In genomic region chr5:130280528-130281217, GRCh38 we compare ENCODE assay signal across 19 cellular contexts.
DNase-seq lines count a peak whose midpoint lies in the region; ATAC-seq and TF ChIP-seq lines count a peak whose summit lies in the region.
"Had no signal": no experiment of that assay in that cellular context is flagged by ENCODE, and none has a peak within 500 bp of the region (broad histone marks: within the 10 kb centered on the region; RNA-seq: fewer than 3 reads in every experiment).

No MANE protein-coding gene starts in this region.

- DNase-seq in RWPE2 (ENCODE audit: low spot score) (no peak), body of pancreas (peak; percentile 26 to 55 (median 43)), fibroblast of peridontal ligament (ENCODE audit: extremely low read depth) (peak; percentile 18), tibial artery (no peak), foreskin keratinocyte (no peak), NAMALWA (ENCODE audit: low spot score) (no peak)
- DNase-seq in stimulated activated CD4-positive, alpha-beta T cell treated with anti-CD3 and anti-CD28 coated beads, Interleukin-2, amount 100 ng/mL, for 24 hours = no peak
- DNase-seq: 8988T; ACHN; BE2C; C1 segment of cervical spinal cord; CD4-positive, alpha-beta memory T cell; CD4-positive, CD25-positive, alpha-beta regulatory T cell; CD8-positive, alpha-beta memory T cell; COR-L47; DMS79 treated with DMSO at 0.1 percent for 48 hours; GF-D8 had no signal

- H3K27me3 ChIP-seq in RWPE2 (ENCODE audit: insufficient read depth, poor library complexity, severe bottlenecking) (no peaks in the 10 kb centered on the region), body of pancreas (no peaks in the 10 kb centered on the region), tibial artery (no peaks in the 10 kb centered on the region), foreskin keratinocyte (no peaks in the 10 kb centered on the region)
- H3K27me3 ChIP-seq: BE2C, BLaER1 had no signal

- TF ChIP-seq CTCF in RWPE2 (IDR thresholded peaks at IDR 0.05; ENCODE audit: poor library complexity, severe bottlenecking) = no peak
- TF ChIP-seq CTCF in body of pancreas (IDR thresholded peaks at IDR 0.05) = no peak
- TF ChIP-seq CTCF in tibial artery (IDR thresholded peaks at IDR 0.05) = no peak
- TF ChIP-seq CTCF in foreskin keratinocyte (conservative IDR thresholded peaks at IDR 0.05) = no peak

- ATAC-seq in RWPE2 (ENCODE audit: low read depth) = no peak
- peak; percentile 91 for ATAC-seq in body of pancreas
- no peak for ATAC-seq in GM21786 (IDR thresholded peaks at IDR 0.05; ENCODE audit: unreplicated experiment)
- no peak for ATAC-seq in foreskin keratinocyte

- intact Hi-C loops in body of pancreas (cut with DNase I) = no loop called here
- intact Hi-C loops in tibial artery (cut with DNase I; ENCODE audit: low total_unique reads) = no loop called here

- H3K27ac ChIP-seq in RWPE2 (ENCODE audit: poor library complexity, severe bottlenecking) (peak overlapping the region; percentile 61), body of pancreas (peak overlapping the region in 2 of 4 donors; percentile 41 to 47), tibial artery (peak overlapping the region; percentile 63 to 64), foreskin keratinocyte (no peak overlapping the region)
- H3K27ac ChIP-seq: BLaER1 had no signal

- H3K9me3 ChIP-seq in RWPE2 (ENCODE audit: severe bottlenecking) (no peaks in the 10 kb centered on the region), body of pancreas (no peaks in the 10 kb centered on the region), tibial artery (no peaks in the 10 kb centered on the region)
- H3K9me3 ChIP-seq: BE2C, BLaER1 had no signal

- WGBS in body of pancreas, 2 donors = 46 to 51% methylated on average over 8 of the region's 8 CpGs

- H3K36me3 ChIP-seq in RWPE2 (ENCODE audit: low read depth) = no peaks in the 10 kb centered on the region
- no peaks in the 10 kb centered on the region for H3K36me3 ChIP-seq in body of pancreas (replicated peaks in 1 of 2; ENCODE audit: insufficient read depth in 1 of 2, low read depth in 2 of 2)
- H3K36me3 ChIP-seq in tibial artery = no peaks in the 10 kb centered on the region
- H3K36me3 ChIP-seq: BE2C, BLaER1 had no signal

- H3K4me1 ChIP-seq in RWPE2 (ENCODE audit: insufficient read depth, poor library complexity, severe bottlenecking) (peaks cover 11% of the 10 kb centered on the region), body of pancreas (peaks cover 12% of the 10 kb centered on the region), tibial artery (peaks cover 0 to 45% (median 16%) of the 10 kb centered on the region in 4 donors), foreskin keratinocyte (no peaks in the 10 kb centered on the region)
- H3K4me1 ChIP-seq: BE2C, BLaER1 had no signal

- H3K4me3 ChIP-seq in RWPE2 (ENCODE audit: severe bottlenecking) (no peak overlapping the region), body of pancreas (no peak overlapping the region), tibial artery (no peak overlapping the region)
- H3K4me3 ChIP-seq: BLaER1 had no signal

- TF ChIP-seq POLR2A in body of pancreas (IDR thresholded peaks at IDR 0.05) = no peak

Comparison
In these comparisons a context has a peak if more than half of its experiments do, and no peak if none do; other contexts are left out.
1. DNase-seq: peak in body of pancreas (4 of 4) and fibroblast of peridontal ligament (single experiment); none in RWPE2 (single experiment), tibial artery (0 of 2), foreskin keratinocyte (0 of 2), stimulated activated CD4-positive, alpha-beta T cell treated with anti-CD3 and anti-CD28 coated beads, Interleukin-2, amount 100 ng/mL, for 24 hours (0 of 2) and NAMALWA (single experiment).